11 cellular contexts compared by ENCODE assay signal in the genomic region with DNA sequence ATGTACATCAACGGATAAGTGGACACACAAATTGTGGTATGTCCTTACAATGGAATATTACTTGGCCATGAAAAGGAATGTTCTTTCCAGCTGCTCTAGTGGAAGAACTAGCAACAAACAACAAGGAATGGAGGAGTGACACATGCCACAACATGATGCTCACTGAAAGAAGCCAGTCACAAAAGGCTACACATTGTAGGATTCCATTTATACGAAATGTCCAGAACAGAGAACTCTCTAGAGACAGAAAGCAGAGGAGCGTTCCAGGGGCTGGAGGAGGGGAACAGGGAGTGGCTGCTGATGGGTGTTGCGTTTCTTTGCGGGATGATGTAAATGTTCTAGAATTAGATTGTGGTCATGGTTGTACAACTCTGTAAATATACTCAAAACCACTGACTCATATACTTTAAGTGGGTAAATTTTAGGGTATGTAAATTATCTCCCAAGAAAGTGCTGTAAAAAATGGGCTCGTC. TPM values are rescaled to one million over a fixed set of nuclear protein-coding genes. Genes with fewer than 3 reads are reported as not detected.
DNase-seq lines count a peak whose midpoint lies in the region; ATAC-seq and TF ChIP-seq lines count a peak whose summit lies in the region.
"Had no signal": no experiment of that assay in that cellular context is flagged by ENCODE, and none has a peak within 500 bp of the region (broad histone marks: within the 10 kb centered on the region; RNA-seq: fewer than 3 reads in every experiment).

No MANE protein-coding gene starts in this region.

- in situ Hi-C loops in brain microvascular endothelial cell (cut with HindIII; ENCODE audit: low pct_ligation_motif_present, low sequenced_read_pairs) = no loop called here

- H3K27me3 ChIP-seq in brain microvascular endothelial cell (replicated peaks) (no peaks in the 10 kb centered on the region), aorta (ENCODE audit: control insufficient read depth in 1 of 2, insufficient read depth in 2 of 2, low read length in 1 of 2) (no peaks in the 10 kb centered on the region)
- H3K27me3 ChIP-seq: BE2C had no signal

- no peak overlapping the region for H3K27ac ChIP-seq in brain microvascular endothelial cell
- H3K27ac ChIP-seq in aorta (ENCODE audit: low read depth in 1 of 2, low read length in 2 of 2) = no peak overlapping the region
- H3K27ac ChIP-seq in substantia nigra (ENCODE audit: low read depth, low read length, poor library complexity, severe bottlenecking) = no peak overlapping the region

- intact Hi-C loops in aorta (cut with DNase I) = no loop called here

- H3K36me3 ChIP-seq in brain microvascular endothelial cell (replicated peaks) = no peaks in the 10 kb centered on the region
- H3K36me3 ChIP-seq in aorta (ENCODE audit: control insufficient read depth in 1 of 2, insufficient read depth in 2 of 2, low read length in 1 of 2) = no peaks in the 10 kb centered on the region
- H3K36me3 ChIP-seq: BE2C had no signal

- no peaks in the 10 kb centered on the region for H3K4me1 ChIP-seq in aorta (ENCODE audit: control insufficient read depth in 1 of 2, insufficient read depth in 2 of 2, low read length in 2 of 2)
- H3K4me1 ChIP-seq: BE2C had no signal

- no peak overlapping the region for H3K4me3 ChIP-seq in brain microvascular endothelial cell (ENCODE audit: low read depth, low read length)
- H3K4me3 ChIP-seq in aorta (ENCODE audit: low read length in 2 of 2) = no peak overlapping the region

- TF ChIP-seq CTCF in AG09319 (IDR thresholded peaks at IDR 0.05; ENCODE audit: low read depth, low read length) = no peak
- TF ChIP-seq CTCF in brain microvascular endothelial cell (IDR thresholded peaks at IDR 0.05; ENCODE audit: low read depth, low read length, missing control alignments) = no peak
- TF ChIP-seq CTCF in omental fat pad (IDR thresholded peaks at IDR 0.05) = no peak

- H3K9me3 ChIP-seq in aorta (ENCODE audit: control insufficient read depth, low read length) = no peaks in the 10 kb centered on the region
- H3K9me3 ChIP-seq: BE2C had no signal

- ATAC-seq in omental fat pad (ENCODE audit: low FRiP score) (no peak), aorta (ENCODE audit: low FRiP score) (no peak)

- DNase-seq in AG09319 (ENCODE audit: extremely low read depth, low read depth) = peak; percentile 34
- peak; percentile 76 for DNase-seq in LHCN-M2 (ENCODE audit: low read depth)
- peak; percentile 59 for DNase-seq in brain microvascular endothelial cell
- DNase-seq in iris pigment epithelial cell (ENCODE audit: low read depth) = peak; percentile 91
- DNase-seq in omental fat pad (ENCODE audit: low spot score) = no peak
- DNase-seq in aorta = no peak
- DNase-seq in hippocampal formation (lab: John Stamatoyannopoulos, UW) = no peak
- DNase-seq in substantia nigra (lab: John Stamatoyannopoulos, UW) = no peak
- DNase-seq: BE2C; NCI-H1417; stimulated activated CD4-positive, alpha-beta T cell treated with anti-CD3 and anti-CD28 coated beads, Interleukin-4, amount 100 ng/mL, for 24 hours had no signal

- WGBS in aorta, 2 donors = 76 to 78% methylated on average over 6 of the region's 6 CpGs

RNA-seq across cellular contexts. Expression of gene PDGFB, which starts 32.4 kb away (rescaled TPM):
- 1.2 and 4.1 TPM in 2 replicates for total RNA-seq in LHCN-M2 (2014; rRNA removed)
- 2.8 TPM for polyA plus RNA-seq in LHCN-M2 (2012)
- total RNA-seq in omental fat pad = 10 to 100 TPM; 11.6 to 33.1 (median 14.6) TPM
- 10 to 100 TPM in 1 of 2 donors, 1 to 10 TPM in 1; 6.7 to 20.7 TPM for total RNA-seq in aorta
- 1 to 10 TPM in 1 of 2 donors, under 1 TPM in 1; 0.97 to 1.9 TPM for polyA plus RNA-seq in aorta

RNA-seq across cellular contexts. Expression of gene RPL3, which starts 42.3 kb away (rescaled TPM):
- total RNA-seq in LHCN-M2 (2014; rRNA removed) (1,098 and 1,908 TPM in 2 replicates), omental fat pad (1,000 to 10,000 TPM; 1,543 to 2,117 (median 1,973) TPM), aorta (1,000 to 10,000 TPM; 1,469 to 1,615 TPM)
- polyA plus RNA-seq in LHCN-M2 (2012) = 2,349 TPM
- polyA plus RNA-seq in aorta = 1,000 to 10,000 TPM; 2,999 to 4,700 TPM

Comparison
In these comparisons a context has a peak if more than half of its experiments do, and no peak if none do; other contexts are left out.
1. DNase-seq: peak in AG09319 (single experiment), LHCN-M2 (single experiment), brain microvascular endothelial cell (single experiment) and iris pigment epithelial cell (single experiment); none in omental fat pad (single experiment), aorta (0 of 2), hippocampal formation (0 of 2) and substantia nigra (0 of 49).